14 cellular contexts compared by ENCODE assay signal in the genomic region with DNA sequence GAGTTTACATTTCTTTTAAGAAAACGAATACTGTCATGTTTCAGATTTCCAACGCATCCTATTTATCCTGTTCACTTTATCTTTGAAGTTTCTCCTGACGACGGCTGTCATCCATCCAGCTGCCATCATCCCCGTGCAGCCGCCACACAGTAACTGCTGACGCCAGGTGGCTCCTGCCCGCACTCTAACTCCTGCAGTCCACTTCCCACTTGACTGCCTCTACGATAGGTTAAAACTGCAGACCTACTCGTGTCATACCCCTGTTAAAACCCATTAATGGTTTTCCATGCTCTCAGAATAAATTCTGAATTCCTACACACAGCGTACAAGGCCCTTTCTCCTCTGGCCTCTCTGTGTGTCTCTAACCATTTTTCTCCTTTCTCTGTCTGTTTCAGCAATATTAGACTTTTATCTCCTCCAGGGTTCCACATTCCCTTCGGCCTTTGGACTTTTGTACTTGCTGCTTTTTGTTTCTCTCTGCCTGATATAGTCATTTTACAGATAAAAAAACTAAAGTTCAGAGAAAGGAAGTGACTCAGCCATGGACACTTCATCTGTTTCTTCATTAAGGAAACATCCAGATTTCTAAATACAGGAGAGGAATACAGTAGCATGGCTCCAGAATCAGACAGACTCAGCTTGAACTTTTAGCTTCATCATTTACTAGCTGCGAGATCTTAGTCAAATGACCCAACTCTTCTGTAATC.
DNase-seq lines count a peak whose midpoint lies in the region; TF ChIP-seq lines count a peak whose summit lies in the region.
"Had no signal": no experiment of that assay in that cellular context is flagged by ENCODE, and none has a peak within 500 bp of the region (broad histone marks: within the 10 kb centered on the region; RNA-seq: fewer than 3 reads in every experiment).

No MANE protein-coding gene starts in this region.

- TF ChIP-seq CTCF in MCF 10A (IDR thresholded peaks at IDR 0.05; ENCODE audit: unreplicated experiment) (no peak), breast epithelium (IDR thresholded peaks at IDR 0.05) (no peak), fibroblast of villous mesenchyme (IDR thresholded peaks at IDR 0.05; ENCODE audit: insufficient read depth, low read depth, low read length) (no peak), smooth muscle cell (IDR thresholded peaks at IDR 0.05; ENCODE audit: borderline replicate concordance, insufficient read depth, poor library complexity, severe bottlenecking) (no peak)

- H3K9me3 Mint-ChIP-seq in MCF 10A (ENCODE audit: unreplicated experiment): peaks cover 8% of the 10 kb centered on the region
- H3K9me3 Mint-ChIP-seq: activated T-cell treated with anti-CD3 and anti-CD28 coated beads, Interleukin-2, amount 50 U/mL, for 4 hours had no signal

- no peaks in the 10 kb centered on the region for H3K36me3 ChIP-seq in breast epithelium
- H3K36me3 ChIP-seq in smooth muscle cell (ENCODE audit: low read depth): no peaks in the 10 kb centered on the region

- no peak overlapping the region for H3K4me3 Mint-ChIP-seq in MCF 10A (ENCODE audit: unreplicated experiment)
- H3K4me3 Mint-ChIP-seq: activated T-cell treated with anti-CD3 and anti-CD28 coated beads, Interleukin-2, amount 50 U/mL, for 4 hours; B cell had no signal

- H3K27ac Mint-ChIP-seq in MCF 10A (ENCODE audit: low read depth, unreplicated experiment): no peak overlapping the region
- H3K27ac Mint-ChIP-seq: B cell had no signal

- H3K9me3 ChIP-seq in breast epithelium (no peaks in the 10 kb centered on the region), smooth muscle cell (replicated peaks; ENCODE audit: low read depth) (no peaks in the 10 kb centered on the region)

- no peak for TF ChIP-seq POLR2A in breast epithelium (IDR thresholded peaks at IDR 0.05)

- H3K4me2 ChIP-seq in smooth muscle cell: peak overlapping the region; percentile 70

- POLR2A ChIA-PET in MCF 10A (lab: Yijun Ruan, JAX): no interaction called here

- H2AFZ ChIP-seq in smooth muscle cell (ENCODE audit: low read depth): peak overlapping the region; percentile 14

- no peaks in the 10 kb centered on the region for H4K20me1 ChIP-seq in smooth muscle cell (ENCODE audit: low read depth)

- H3K27ac ChIP-seq in breast epithelium (no peak overlapping the region), smooth muscle cell (ENCODE audit: low read depth) (peak overlapping the region; percentile 88)
- H3K27ac ChIP-seq: VCaP had no signal

- WGBS in smooth muscle cell (ENCODE audit: low lambda C conversion rate): 72% methylated on average over 13 of the region's 13 CpGs

- H3F3A ChIP-seq in smooth muscle cell (ENCODE audit: low read depth): peaks cover 6% of the 10 kb centered on the region

- DNase-seq in MCF 10A (ENCODE audit: unreplicated experiment): peak; percentile 52
- DNase-seq in breast epithelium (ENCODE audit: low spot score in 2 of 2): no peak
- DNase-seq in SK-N-DZ (ENCODE audit: low spot score): peak; percentile 44
- peak; percentile 86 for DNase-seq in fibroblast of villous mesenchyme (ENCODE audit: low read depth)
- DNase-seq in smooth muscle cell (lab: John Stamatoyannopoulos, UW; ENCODE audit: unreplicated experiment): no peak
- DNase-seq in SKM-1 (lab: John Stamatoyannopoulos, UW; ENCODE audit: unreplicated experiment): no peak
- DNase-seq in DMS 273 treated with DMSO at 0.1 percent for 48 hours (lab: John Stamatoyannopoulos, UW): no peak
- no peak for DNase-seq in cortex of kidney (lab: John Stamatoyannopoulos, UW)
- DNase-seq: activated T-cell treated with anti-CD3 and anti-CD28 coated beads, Interleukin-2, amount 50 U/mL, for 4 hours; cerebellar nuclear complex; hippocampal formation; NCI-H1436 had no signal

- CTCF ChIA-PET in MCF 10A (lab: Yijun Ruan, JAX): interaction anchor here (0.9 kb wide), 1 partner anchor 84 kb away, joined by 3 read pairs; no protein-coding TSS in a partner anchor

- peaks cover 5% of the 10 kb centered on the region for H3K79me2 ChIP-seq in smooth muscle cell (ENCODE audit: low read depth)

- H3K36me3 Mint-ChIP-seq in MCF 10A (ENCODE audit: insufficient read depth, unreplicated experiment): no peaks in the 10 kb centered on the region

- H3K4me3 ChIP-seq in breast epithelium: no peak overlapping the region
- H3K4me3 ChIP-seq in fibroblast of villous mesenchyme (ENCODE audit: low read depth, low read length): peak overlapping the region; percentile 12
- H3K4me3 ChIP-seq in smooth muscle cell: no peak overlapping the region

- H3K4me1 Mint-ChIP-seq in MCF 10A (ENCODE audit: insufficient read depth, unreplicated experiment): no peaks in the 10 kb centered on the region
- H3K4me1 Mint-ChIP-seq: B cell had no signal

- H3K27me3 ChIP-seq in breast epithelium (no peaks in the 10 kb centered on the region), smooth muscle cell (ENCODE audit: low read depth) (no peaks in the 10 kb centered on the region)

- H3K4me1 ChIP-seq in breast epithelium (no peaks in the 10 kb centered on the region), smooth muscle cell (ENCODE audit: low read depth) (peaks cover 20% of the 10 kb centered on the region)

- BruUV-seq in MCF 10A (replicated peaks; lab: Mats Ljungman, UMichigan): no TSS peak

- intact Hi-C loops in MCF 10A (cut with micrococcal nuclease) (no loop called here), breast epithelium (cut with DNase I; ENCODE audit: low total_unique reads) (no loop called here)

- H3K9ac ChIP-seq in smooth muscle cell (ENCODE audit: low read depth): peak overlapping the region; percentile 57

- H3K27me3 Mint-ChIP-seq in MCF 10A (ENCODE audit: insufficient read depth, unreplicated experiment): no peaks in the 10 kb centered on the region
- H3K27me3 Mint-ChIP-seq: B cell had no signal

Comparison
In these comparisons a context has a peak if more than half of its experiments do, and no peak if none do; other contexts are left out.
1. DNase-seq: peak in MCF 10A (single experiment), SK-N-DZ (single experiment) and fibroblast of villous mesenchyme (single experiment); none in breast epithelium (0 of 2), smooth muscle cell (single experiment), SKM-1 (single experiment), DMS 273 treated with DMSO at 0.1 percent for 48 hours (single experiment) and cortex of kidney (single experiment).